Comparison of ENCODE assay signal across 15 cellular contexts in the genomic region with DNA sequence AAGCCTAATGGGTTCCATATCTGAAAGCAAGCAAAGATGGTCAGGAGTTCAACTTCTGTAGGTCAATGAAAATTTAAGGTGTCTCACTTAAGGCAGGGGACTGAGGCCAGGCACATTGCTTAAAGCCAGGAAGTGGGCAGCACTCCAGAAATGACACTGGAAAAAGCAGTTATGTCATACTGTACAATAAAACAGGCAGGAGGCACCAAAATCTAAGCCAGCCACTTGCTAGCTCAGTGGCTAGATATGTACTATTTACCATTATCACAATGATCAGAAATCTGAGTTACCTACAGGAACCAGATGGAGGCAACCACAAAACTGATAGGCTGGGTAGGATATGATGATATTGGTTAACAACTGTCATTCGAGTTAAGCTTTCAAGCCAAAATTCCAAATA. TPM values are rescaled to one million over a fixed set of nuclear protein-coding genes. Genes with fewer than 3 reads are reported as not detected.
DNase-seq lines count a peak whose midpoint lies in the region; ATAC-seq and TF ChIP-seq lines count a peak whose summit lies in the region.
"Had no signal": no experiment of that assay in that cellular context is flagged by ENCODE, and none has a peak within 500 bp of the region (broad histone marks: within the 10 kb centered on the region; RNA-seq: fewer than 3 reads in every experiment).

No MANE protein-coding gene starts in this region.

- RAD21 ChIA-PET in HCT116 (lab: Charles Lee; ENCODE audit: low non-redundant PET in 1 of 2, low total read pairs in 2 of 2, uncharacterized antibody in 2 of 2, unreplicated experiment in 2 of 2) = no interaction called here

- H3K36me3 ChIP-seq in HCT116 (ENCODE audit: control insufficient read depth in 1 of 2, insufficient read depth in 2 of 2, low read length in 2 of 2) = no peaks in the 10 kb centered on the region; a peak in 1 of 4 replicates

- no peak overlapping the region for H3K4me3 ChIP-seq in HCT116 (replicated peaks in 1 of 2; ENCODE audit: low read depth in 1 of 2, low read length in 2 of 2)
- no peak overlapping the region for H3K4me3 ChIP-seq in fibroblast of pulmonary artery (replicated peaks; ENCODE audit: low read depth, low read length)

- intact Hi-C loops in HCT116 (cut with micrococcal nuclease) = no loop called here

- BruUV-seq in HCT116 (replicated peaks; lab: Mats Ljungman, UMichigan) = no TSS peak

- CTCF ChIA-PET in HCT116 (lab: Charles Lee) = no interaction called here
- CTCF ChIA-PET in RWPE1 (lab: Yijun Ruan, JAX) = no interaction called here

- DNase-seq in AG20443 (ENCODE audit: low spot score) (peak; percentile 28), HCT116 (ENCODE audit: low read depth, low spot score) (no peak), SK-N-DZ (ENCODE audit: low spot score) (peak; percentile 24), fibroblast of pulmonary artery (ENCODE audit: low read depth) (peak; percentile 29), iPS-NIHi11 (ENCODE audit: low spot score) (no peak), RWPE1 (ENCODE audit: low spot score) (no peak), pons (ENCODE audit: low spot score) (no peak)
- no peak for DNase-seq in activated CD4-positive, alpha-beta T cell treated with anti-CD3 and anti-CD28 coated beads for 1 hour
- DNase-seq: activated effector memory CD4-positive, alpha-beta T cell treated with Interleukin-2 at 50 U/mL for 16 hours; AML-193; effector memory CD8-positive, alpha-beta T cell; kidney glomerular epithelial cell; NCI-H146 had no signal

- no peak for TF ChIP-seq CTCF in HCT116 (IDR thresholded peaks at IDR 0.05 in 2 of 3, conservative IDR thresholded peaks at IDR 0.05 in 1 of 3; ENCODE audit: borderline replicate concordance in 1 of 3, insufficient read depth in 1 of 3, low read depth in 2 of 3, low read length in 2 of 3)
- TF ChIP-seq CTCF in fibroblast of pulmonary artery (IDR thresholded peaks at IDR 0.05; ENCODE audit: low read length, missing control alignments) = no peak
- TF ChIP-seq CTCF in RWPE1 (conservative IDR thresholded peaks at IDR 0.05; ENCODE audit: low read depth) = no peak

- ATAC-seq in HCT116 = no peak
- ATAC-seq: effector memory CD8-positive, alpha-beta T cell had no signal

- H3K79me2 ChIP-seq in HCT116 (ENCODE audit: insufficient read depth, low read length) = peaks cover 86% of the 10 kb centered on the region
- H3K79me2 ChIP-seq: parathyroid adenoma had no signal

- no peaks in the 10 kb centered on the region; the same call in 1 of the 2 replicates for H4K20me1 ChIP-seq in HCT116 (ENCODE audit: insufficient read depth)

- H3K27ac ChIP-seq in HCT116 (ENCODE audit: low read depth, low read length) (no peak overlapping the region), RWPE1 (no peak overlapping the region)
- H3K27ac ChIP-seq: KMS-11, parathyroid adenoma had no signal

- TF ChIP-seq POLR2A in HCT116 (IDR thresholded peaks at IDR 0.05; ENCODE audit: borderline replicate concordance, extremely low read depth, insufficient read depth, insufficient read length) = no peak

- no peaks in the 10 kb centered on the region for H3K27me3 ChIP-seq in HCT116 (ENCODE audit: insufficient read depth, low read length)

- peak overlapping the region; percentile 16 for H3K4me2 ChIP-seq in HCT116 (ENCODE audit: low read length)
- H3K4me2 ChIP-seq: KMS-11 had no signal

- H2AFZ ChIP-seq in HCT116 (ENCODE audit: low read depth, low read length, poor library complexity, severe bottlenecking) = no peak overlapping the region
- H2AFZ ChIP-seq: parathyroid adenoma had no signal

- H3K9me3 ChIP-seq in HCT116 (ENCODE audit: control insufficient read depth in 1 of 2, insufficient read depth in 1 of 2, low read depth in 1 of 2, low read length in 2 of 2) = no peaks in the 10 kb centered on the region

- H3K9me2 ChIP-seq in HCT116 (ENCODE audit: insufficient read depth) = no peaks in the 10 kb centered on the region

- peaks cover 11 to 31% of the 10 kb centered on the region in 2 experiments for H3K4me1 ChIP-seq in HCT116 (ENCODE audit: control insufficient read depth in 1 of 2, insufficient read depth in 2 of 2, low read length in 2 of 2)
- H3K4me1 ChIP-seq: parathyroid adenoma had no signal

- H3K9ac ChIP-seq in HCT116 (ENCODE audit: low read length) = no peak overlapping the region
- H3K9ac ChIP-seq: KMS-11, parathyroid adenoma had no signal

- POLR2A ChIA-PET in HCT116 (lab: Charles Lee) (no interaction called here), RWPE1 (lab: Yijun Ruan, JAX; ENCODE audit: low non-redundant PET) (no interaction called here)

- TF ChIP-seq RAD21 in HCT116 (IDR thresholded peaks at IDR 0.05; ENCODE audit: low read depth) = peak; percentile 24; the same call in 1 of the 2 replicates

TF ChIP-seq in HCT116, 20 proteins besides CTCF, POLR2A, EP300 and RAD21:
- TF ChIP-seq ELF1 (IDR thresholded peaks at IDR 0.05; ENCODE audit: borderline replicate concordance, low read depth) = peak; percentile 22; the same call in 1 of the 2 replicates
- TF ChIP-seq EZH2phosphoT487 (IDR thresholded peaks at IDR 0.05; ENCODE audit: borderline replicate concordance) = no peak
- TF ChIP-seq CEBPB (IDR thresholded peaks at IDR 0.05; ENCODE audit: low read depth) = peak; percentile 44
- TF ChIP-seq SP1 (IDR thresholded peaks at IDR 0.05; ENCODE audit: low read depth) = 0 out of 2 replicates have a peak, but pooled peaks have one; percentile 26
TF ChIP-seq in HCT116: peak in this region for 3.

RNA-seq across cellular contexts. Expression of a gene that starts 57.3 kb away (rescaled TPM):
- 27.2 TPM for total RNA-seq in HCT116 (2021; ENCODE audit: unreplicated experiment)
- 18.2 and 20.6 TPM in 2 replicates for polyA plus RNA-seq in HCT116 (2012)
- polyA plus RNA-seq in SK-N-DZ (2014; cell fraction: cytosol; rRNA removed) = 11.1 and 12.8 TPM in 2 replicates
- 9.2 and 15.1 TPM in 2 replicates for polyA plus RNA-seq in SK-N-DZ (2014; cell fraction: nucleus; rRNA removed)

Comparison
In these comparisons a context has a peak if more than half of its experiments do, and no peak if none do; other contexts are left out.
1. DNase-seq: peak in AG20443 (single experiment), SK-N-DZ (single experiment) and fibroblast of pulmonary artery (single experiment); none in HCT116 (single experiment), iPS-NIHi11 (single experiment), RWPE1 (single experiment), pons (single experiment) and activated CD4-positive, alpha-beta T cell treated with anti-CD3 and anti-CD28 coated beads for 1 hour (single experiment).